Comparison of ENCODE assay signal across 17 cellular contexts in genomic region chr7:146331369-146331768, GRCh38.
"Had no signal": no experiment of that assay in that cellular context is flagged by ENCODE, and none has a peak within 500 bp of the region (broad histone marks: within the 10 kb centered on the region; RNA-seq: fewer than 3 reads in every experiment).

No MANE protein-coding gene starts in this region.

- DNase-seq: KBM-7, MV-4-11, NCI-H1048, NCI-H1105, NCI-H1417, NCI-H1436 treated with DMSO at 0.1 percent for 48 hours, NCI-H1694, NCI-H187 treated with DMSO at 0.1 percent for 48 hours, NCI-H2029 treated with DMSO at 0.1 percent for 48 hours, NCI-H2107, NCI-H2227 treated with DMSO at 0.1 percent for 48 hours, NCI-H524 treated with DMSO at 0.1 percent for 48 hours, NCI-H69, NCI-H774, PC-3, SHP77 had no signal

- H3K27ac ChIP-seq: RWPE1 had no signal
